Comparison of ENCODE assay signal across 2 cellular contexts in the genomic region with DNA sequence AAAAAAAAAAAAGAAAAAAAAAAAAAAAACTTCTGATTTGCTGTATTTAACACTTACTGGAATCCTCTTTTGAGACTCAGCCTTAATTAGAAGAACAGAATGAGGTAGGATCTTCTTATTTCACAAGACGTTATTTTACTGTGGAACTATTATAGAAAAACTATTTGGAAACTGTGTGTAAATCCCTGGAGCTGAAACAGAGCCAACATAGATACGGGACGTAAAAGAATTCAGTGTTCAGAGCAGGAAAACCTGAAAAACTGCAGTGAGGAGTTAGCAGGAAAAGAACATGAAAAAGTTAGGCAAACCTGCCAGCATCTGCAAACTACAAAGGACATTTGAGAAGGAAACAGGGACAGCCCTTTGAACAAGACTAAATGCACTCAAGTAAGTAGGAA.
TF ChIP-seq lines count a peak whose summit lies in the region.

No MANE protein-coding gene starts in this region.

TF ChIP-seq in K562, 482 proteins besides CTCF, POLR2A, EP300 and RAD21 (continued from another document):
- TF ChIP-seq, protein P1, sequence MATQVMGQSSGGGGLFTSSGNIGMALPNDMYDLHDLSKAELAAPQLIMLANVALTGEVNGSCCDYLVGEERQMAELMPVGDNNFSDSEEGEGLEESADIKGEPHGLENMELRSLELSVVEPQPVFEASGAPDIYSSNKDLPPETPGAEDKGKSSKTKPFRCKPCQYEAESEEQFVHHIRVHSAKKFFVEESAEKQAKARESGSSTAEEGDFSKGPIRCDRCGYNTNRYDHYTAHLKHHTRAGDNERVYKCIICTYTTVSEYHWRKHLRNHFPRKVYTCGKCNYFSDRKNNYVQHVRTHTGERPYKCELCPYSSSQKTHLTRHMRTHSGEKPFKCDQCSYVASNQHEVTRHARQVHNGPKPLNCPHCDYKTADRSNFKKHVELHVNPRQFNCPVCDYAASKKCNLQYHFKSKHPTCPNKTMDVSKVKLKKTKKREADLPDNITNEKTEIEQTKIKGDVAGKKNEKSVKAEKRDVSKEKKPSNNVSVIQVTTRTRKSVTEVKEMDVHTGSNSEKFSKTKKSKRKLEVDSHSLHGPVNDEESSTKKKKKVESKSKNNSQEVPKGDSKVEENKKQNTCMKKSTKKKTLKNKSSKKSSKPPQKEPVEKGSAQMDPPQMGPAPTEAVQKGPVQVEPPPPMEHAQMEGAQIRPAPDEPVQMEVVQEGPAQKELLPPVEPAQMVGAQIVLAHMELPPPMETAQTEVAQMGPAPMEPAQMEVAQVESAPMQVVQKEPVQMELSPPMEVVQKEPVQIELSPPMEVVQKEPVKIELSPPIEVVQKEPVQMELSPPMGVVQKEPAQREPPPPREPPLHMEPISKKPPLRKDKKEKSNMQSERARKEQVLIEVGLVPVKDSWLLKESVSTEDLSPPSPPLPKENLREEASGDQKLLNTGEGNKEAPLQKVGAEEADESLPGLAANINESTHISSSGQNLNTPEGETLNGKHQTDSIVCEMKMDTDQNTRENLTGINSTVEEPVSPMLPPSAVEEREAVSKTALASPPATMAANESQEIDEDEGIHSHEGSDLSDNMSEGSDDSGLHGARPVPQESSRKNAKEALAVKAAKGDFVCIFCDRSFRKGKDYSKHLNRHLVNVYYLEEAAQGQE (CRISPR knock-in tag; IDR thresholded peaks at IDR 0.05; ENCODE audit: low read depth) = no peak
- no peak for TF ChIP-seq SMARCC2 (IDR thresholded peaks at IDR 0.05; ENCODE audit: low read depth)
- TF ChIP-seq POLR3A (IDR thresholded peaks at IDR 0.05; ENCODE audit: borderline replicate concordance, extremely low read depth, insufficient read depth, insufficient read length) = no peak
- TF ChIP-seq RFX1 (IDR thresholded peaks at IDR 0.05) = 0 out of 2 replicates have a peak, but pooled peaks have one; percentile 22

TF ChIP-seq in HepG2, 621 proteins besides CTCF, POLR2A, EP300 and RAD21 (continued from another document):
- TF ChIP-seq, protein P2, sequence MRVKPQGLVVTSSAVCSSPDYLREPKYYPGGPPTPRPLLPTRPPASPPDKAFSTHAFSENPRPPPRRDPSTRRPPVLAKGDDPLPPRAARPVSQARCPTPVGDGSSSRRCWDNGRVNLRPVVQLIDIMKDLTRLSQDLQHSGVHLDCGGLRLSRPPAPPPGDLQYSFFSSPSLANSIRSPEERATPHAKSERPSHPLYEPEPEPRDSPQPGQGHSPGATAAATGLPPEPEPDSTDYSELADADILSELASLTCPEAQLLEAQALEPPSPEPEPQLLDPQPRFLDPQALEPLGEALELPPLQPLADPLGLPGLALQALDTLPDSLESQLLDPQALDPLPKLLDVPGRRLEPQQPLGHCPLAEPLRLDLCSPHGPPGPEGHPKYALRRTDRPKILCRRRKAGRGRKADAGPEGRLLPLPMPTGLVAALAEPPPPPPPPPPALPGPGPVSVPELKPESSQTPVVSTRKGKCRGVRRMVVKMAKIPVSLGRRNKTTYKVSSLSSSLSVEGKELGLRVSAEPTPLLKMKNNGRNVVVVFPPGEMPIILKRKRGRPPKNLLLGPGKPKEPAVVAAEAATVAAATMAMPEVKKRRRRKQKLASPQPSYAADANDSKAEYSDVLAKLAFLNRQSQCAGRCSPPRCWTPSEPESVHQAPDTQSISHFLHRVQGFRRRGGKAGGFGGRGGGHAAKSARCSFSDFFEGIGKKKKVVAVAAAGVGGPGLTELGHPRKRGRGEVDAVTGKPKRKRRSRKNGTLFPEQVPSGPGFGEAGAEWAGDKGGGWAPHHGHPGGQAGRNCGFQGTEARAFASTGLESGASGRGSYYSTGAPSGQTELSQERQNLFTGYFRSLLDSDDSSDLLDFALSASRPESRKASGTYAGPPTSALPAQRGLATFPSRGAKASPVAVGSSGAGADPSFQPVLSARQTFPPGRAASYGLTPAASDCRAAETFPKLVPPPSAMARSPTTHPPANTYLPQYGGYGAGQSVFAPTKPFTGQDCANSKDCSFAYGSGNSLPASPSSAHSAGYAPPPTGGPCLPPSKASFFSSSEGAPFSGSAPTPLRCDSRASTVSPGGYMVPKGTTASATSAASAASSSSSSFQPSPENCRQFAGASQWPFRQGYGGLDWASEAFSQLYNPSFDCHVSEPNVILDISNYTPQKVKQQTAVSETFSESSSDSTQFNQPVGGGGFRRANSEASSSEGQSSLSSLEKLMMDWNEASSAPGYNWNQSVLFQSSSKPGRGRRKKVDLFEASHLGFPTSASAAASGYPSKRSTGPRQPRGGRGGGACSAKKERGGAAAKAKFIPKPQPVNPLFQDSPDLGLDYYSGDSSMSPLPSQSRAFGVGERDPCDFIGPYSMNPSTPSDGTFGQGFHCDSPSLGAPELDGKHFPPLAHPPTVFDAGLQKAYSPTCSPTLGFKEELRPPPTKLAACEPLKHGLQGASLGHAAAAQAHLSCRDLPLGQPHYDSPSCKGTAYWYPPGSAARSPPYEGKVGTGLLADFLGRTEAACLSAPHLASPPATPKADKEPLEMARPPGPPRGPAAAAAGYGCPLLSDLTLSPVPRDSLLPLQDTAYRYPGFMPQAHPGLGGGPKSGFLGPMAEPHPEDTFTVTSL (CRISPR knock-in tag; IDR thresholded peaks at IDR 0.05; ENCODE audit: borderline replicate concordance) = peak; percentile 29; the same call in 1 of the 2 replicates
- TF ChIP-seq ETV5 (CRISPR knock-in tag; IDR thresholded peaks at IDR 0.05; ENCODE audit: borderline replicate concordance) = no peak
- TF ChIP-seq ZNF136 (CRISPR knock-in tag; IDR thresholded peaks at IDR 0.05; ENCODE audit: low read depth) = no peak
- TF ChIP-seq, protein P3, sequence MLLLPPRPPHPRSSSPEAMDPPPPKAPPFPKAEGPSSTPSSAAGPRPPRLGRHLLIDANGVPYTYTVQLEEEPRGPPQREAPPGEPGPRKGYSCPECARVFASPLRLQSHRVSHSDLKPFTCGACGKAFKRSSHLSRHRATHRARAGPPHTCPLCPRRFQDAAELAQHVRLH (CRISPR knock-in tag; IDR thresholded peaks at IDR 0.05; ENCODE audit: borderline replicate concordance, low read depth) = no peak
- TF ChIP-seq, protein P4, sequence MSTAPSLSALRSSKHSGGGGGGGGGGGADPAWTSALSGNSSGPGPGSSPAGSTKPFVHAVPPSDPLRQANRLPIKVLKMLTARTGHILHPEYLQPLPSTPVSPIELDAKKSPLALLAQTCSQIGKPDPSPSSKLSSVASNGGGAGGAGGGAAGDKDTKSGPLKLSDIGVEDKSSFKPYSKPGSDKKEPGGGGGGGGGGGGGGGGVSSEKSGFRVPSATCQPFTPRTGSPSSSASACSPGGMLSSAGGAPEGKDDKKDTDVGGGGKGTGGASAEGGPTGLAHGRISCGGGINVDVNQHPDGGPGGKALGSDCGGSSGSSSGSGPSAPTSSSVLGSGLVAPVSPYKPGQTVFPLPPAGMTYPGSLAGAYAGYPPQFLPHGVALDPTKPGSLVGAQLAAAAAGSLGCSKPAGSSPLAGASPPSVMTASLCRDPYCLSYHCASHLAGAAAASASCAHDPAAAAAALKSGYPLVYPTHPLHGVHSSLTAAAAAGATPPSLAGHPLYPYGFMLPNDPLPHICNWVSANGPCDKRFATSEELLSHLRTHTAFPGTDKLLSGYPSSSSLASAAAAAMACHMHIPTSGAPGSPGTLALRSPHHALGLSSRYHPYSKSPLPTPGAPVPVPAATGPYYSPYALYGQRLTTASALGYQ (CRISPR knock-in tag; IDR thresholded peaks at IDR 0.05) = no peak
- TF ChIP-seq, protein P5, sequence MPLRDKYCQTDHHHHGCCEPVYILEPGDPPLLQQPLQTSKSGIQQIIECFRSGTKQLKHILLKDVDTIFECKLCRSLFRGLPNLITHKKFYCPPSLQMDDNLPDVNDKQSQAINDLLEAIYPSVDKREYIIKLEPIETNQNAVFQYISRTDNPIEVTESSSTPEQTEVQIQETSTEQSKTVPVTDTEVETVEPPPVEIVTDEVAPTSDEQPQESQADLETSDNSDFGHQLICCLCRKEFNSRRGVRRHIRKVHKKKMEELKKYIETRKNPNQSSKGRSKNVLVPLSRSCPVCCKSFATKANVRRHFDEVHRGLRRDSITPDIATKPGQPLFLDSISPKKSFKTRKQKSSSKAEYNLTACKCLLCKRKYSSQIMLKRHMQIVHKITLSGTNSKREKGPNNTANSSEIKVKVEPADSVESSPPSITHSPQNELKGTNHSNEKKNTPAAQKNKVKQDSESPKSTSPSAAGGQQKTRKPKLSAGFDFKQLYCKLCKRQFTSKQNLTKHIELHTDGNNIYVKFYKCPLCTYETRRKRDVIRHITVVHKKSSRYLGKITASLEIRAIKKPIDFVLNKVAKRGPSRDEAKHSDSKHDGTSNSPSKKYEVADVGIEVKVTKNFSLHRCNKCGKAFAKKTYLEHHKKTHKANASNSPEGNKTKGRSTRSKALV (CRISPR knock-in tag; IDR thresholded peaks at IDR 0.05) = no peak
- no peak for TF ChIP-seq ZNF337 (CRISPR knock-in tag; IDR thresholded peaks at IDR 0.05; ENCODE audit: borderline replicate concordance, low read depth)
- peak; percentile 63; the same call in 1 of the 2 replicates for TF ChIP-seq ELF4 (CRISPR knock-in tag; IDR thresholded peaks at IDR 0.05; ENCODE audit: borderline replicate concordance)
- TF ChIP-seq ONECUT2 (CRISPR knock-in tag; IDR thresholded peaks at IDR 0.05) = no peak
